ENCODE assay signal across 8 cellular contexts in genomic region chr17:58756246-58757161, GRCh38. TPM values are rescaled to one million over a fixed set of nuclear protein-coding genes. Genes with fewer than 3 reads are reported as not detected.
DNase-seq lines count a peak whose midpoint lies in the region; ATAC-seq and TF ChIP-seq lines count a peak whose summit lies in the region.

No MANE protein-coding gene starts in this region.

- dilution Hi-C loops in IMR-90 (cut with HindIII; ENCODE audit: low sequenced_read_pairs, unreplicated experiment), result no loop called here

- H4K8ac ChIP-seq in IMR-90 (ENCODE audit: low read depth in 2 of 2, low read length in 2 of 2), result no peak overlapping the region

- H3K18ac ChIP-seq in IMR-90 (ENCODE audit: low read depth, low read length), result no peak overlapping the region

- H3K4me1 Mint-ChIP-seq in activated CD4-positive, alpha-beta memory T cell treated with anti-CD3 and anti-CD28 coated beads for 36 hours (ENCODE audit: low read depth), result peaks cover 10% of the 10 kb centered on the region
- H3K4me1 Mint-ChIP-seq in natural killer cell treated with Interleukin-12 subunit alpha and Interleukin-12 subunit beta and Interleukin-15 and Interleukin-18, amount 100 ng/mL, for 72 hours (ENCODE audit: low read depth in 2 of 2), result peaks cover 8 to 11% of the 10 kb centered on the region in 2 donors

- H3K79me1 ChIP-seq in IMR-90 (ENCODE audit: low read depth in 1 of 2, low read length in 2 of 2), result no peaks in the 10 kb centered on the region

- no TSS peak for BruUV-seq in IMR-90 (replicated peaks; lab: Mats Ljungman, UMichigan)

- H4K5ac ChIP-seq in IMR-90 (ENCODE audit: low read depth, low read length), result no peak overlapping the region

- peaks cover 37% of the 10 kb centered on the region for H3K27me3 ChIP-seq in IMR-90 (ENCODE audit: control insufficient read depth, insufficient read depth, low read length)

- ATAC-seq in IMR-90 (ENCODE audit: low read depth) (peak; percentile 39), HG03571 (IDR thresholded peaks at IDR 0.05; ENCODE audit: unreplicated experiment) (no peak)
- peak; percentile 45 to 57 for ATAC-seq in natural killer cell treated with Interleukin-12 subunit alpha and Interleukin-12 subunit beta and Interleukin-15 and Interleukin-18, amount 100 ng/mL, for 72 hours

- TF ChIP-seq CTCF in IMR-90 (conservative IDR thresholded peaks at IDR 0.05; ENCODE audit: low read depth, low read length), result no peak
- TF ChIP-seq CTCF in fibroblast of mammary gland (conservative IDR thresholded peaks at IDR 0.05; ENCODE audit: control insufficient read depth, insufficient read depth, low read depth, low read length), result no peak

- H3K4me3 Mint-ChIP-seq in activated CD4-positive, alpha-beta memory T cell treated with anti-CD3 and anti-CD28 coated beads for 36 hours, result peak overlapping the region; percentile 82
- peak overlapping the region; percentile 86 for H3K4me3 Mint-ChIP-seq in natural killer cell treated with Interleukin-12 subunit alpha and Interleukin-12 subunit beta and Interleukin-15 and Interleukin-18, amount 100 ng/mL, for 72 hours

- DNase-seq in D341Med (ENCODE audit: low spot score), result peak; percentile 83
- DNase-seq in IMR-90, result no peak
- peak; percentile 12 for DNase-seq in activated CD4-positive, alpha-beta memory T cell treated with anti-CD3 and anti-CD28 coated beads for 36 hours
- DNase-seq in fibroblast of mammary gland (ENCODE audit: low read depth), result no peak
- no peak for DNase-seq in natural killer cell treated with Interleukin-12 subunit alpha and Interleukin-12 subunit beta and Interleukin-15 and Interleukin-18, amount 100 ng/mL, for 72 hours (ENCODE audit: low spot score)
- no peak for DNase-seq in NCI-H1436 (lab: John Stamatoyannopoulos, UW)
- no peak for DNase-seq in Kasumi-1 (lab: John Stamatoyannopoulos, UW)

- no peak overlapping the region for H2AK9ac ChIP-seq in IMR-90 (replicated peaks; ENCODE audit: low read depth, low read length, poor library complexity)

- no peak overlapping the region for H3K4ac ChIP-seq in IMR-90 (ENCODE audit: low read depth, low read length)

- H3K36me3 Mint-ChIP-seq in activated CD4-positive, alpha-beta memory T cell treated with anti-CD3 and anti-CD28 coated beads for 36 hours, result no peaks in the 10 kb centered on the region
- H3K36me3 Mint-ChIP-seq in natural killer cell treated with Interleukin-12 subunit alpha and Interleukin-12 subunit beta and Interleukin-15 and Interleukin-18, amount 100 ng/mL, for 72 hours, result peaks cover 7% of the 10 kb centered on the region

- peak overlapping the region; percentile 81 for H3K4me2 ChIP-seq in IMR-90 (ENCODE audit: low read depth, low read length)

- no peaks in the 10 kb centered on the region for H3K9me3 Mint-ChIP-seq in activated CD4-positive, alpha-beta memory T cell treated with anti-CD3 and anti-CD28 coated beads for 36 hours
- no peaks in the 10 kb centered on the region for H3K9me3 Mint-ChIP-seq in natural killer cell treated with Interleukin-12 subunit alpha and Interleukin-12 subunit beta and Interleukin-15 and Interleukin-18, amount 100 ng/mL, for 72 hours

- H3K9me3 ChIP-seq in IMR-90 (ENCODE audit: control insufficient read depth, insufficient read depth, low read length), result no peaks in the 10 kb centered on the region

- no peak overlapping the region for H3K27ac ChIP-seq in IMR-90 (ENCODE audit: insufficient read depth, low read length)

- TF ChIP-seq RAD21 in IMR-90 (IDR thresholded peaks at IDR 0.05; ENCODE audit: low read length), result no peak

- no peak overlapping the region for H2AK5ac ChIP-seq in IMR-90 (ENCODE audit: low read depth, low read length)

- in situ Hi-C loops in IMR-90 (cut with MboI; ENCODE audit: low sequenced_read_pairs), result no loop called here

- POLR2A ChIA-PET in IMR-90 (lab: Charles Lee; ENCODE audit: unreplicated experiment), result no interaction called here
- POLR2A ChIA-PET in activated CD4-positive, alpha-beta memory T cell treated with anti-CD3 and anti-CD28 coated beads for 36 hours (lab: Charles Lee), result interaction anchor here (1.3 kb wide), 1 partner anchor 125 kb away, joined by 7 read pairs; no protein-coding TSS in a partner anchor

- no peaks in the 10 kb centered on the region for H3K9me1 ChIP-seq in IMR-90 (ENCODE audit: insufficient read depth, low read length)

- no peak overlapping the region; the same call in 1 of the 2 replicates for H3K9ac ChIP-seq in IMR-90 (ENCODE audit: low read depth, low read length)

- H3K27me3 Mint-ChIP-seq in activated CD4-positive, alpha-beta memory T cell treated with anti-CD3 and anti-CD28 coated beads for 36 hours, result peaks cover 49% of the 10 kb centered on the region
- peaks cover 40 to 74% of the 10 kb centered on the region in 2 donors for H3K27me3 Mint-ChIP-seq in natural killer cell treated with Interleukin-12 subunit alpha and Interleukin-12 subunit beta and Interleukin-15 and Interleukin-18, amount 100 ng/mL, for 72 hours

- H3K4me3 ChIP-seq in IMR-90 (ENCODE audit: insufficient read depth, low read depth, low read length), result peak overlapping the region; percentile 52
- peak overlapping the region; percentile 53 for H3K4me3 ChIP-seq in fibroblast of mammary gland (ENCODE audit: control insufficient read depth, low read depth, low read length)

- intact Hi-C loops in IMR-90 (cut with micrococcal nuclease), result no loop called here
- intact Hi-C loops in activated CD4-positive, alpha-beta memory T cell treated with anti-CD3 and anti-CD28 coated beads for 36 hours (cut with micrococcal nuclease), result no loop called here

- peak overlapping the region; percentile 54; the same call in 1 of the 2 replicates for H3K23ac ChIP-seq in IMR-90 (ENCODE audit: low read depth, low read length)

- H3K56ac ChIP-seq in IMR-90 (ENCODE audit: extremely low read depth, insufficient read depth, low read length), result no peak overlapping the region

- no peak overlapping the region for H3K27ac Mint-ChIP-seq in activated CD4-positive, alpha-beta memory T cell treated with anti-CD3 and anti-CD28 coated beads for 36 hours
- H3K27ac Mint-ChIP-seq in natural killer cell treated with Interleukin-12 subunit alpha and Interleukin-12 subunit beta and Interleukin-15 and Interleukin-18, amount 100 ng/mL, for 72 hours, result no peak overlapping the region

- CTCF ChIA-PET in IMR-90 (lab: Yijun Ruan, JAX), result no interaction called here
- CTCF ChIA-PET in activated CD4-positive, alpha-beta memory T cell treated with anti-CD3 and anti-CD28 coated beads for 36 hours (lab: Charles Lee), result interaction anchor here (1.0 to 2.3 kb wide), 2 partner anchors 166 to 248 kb away, joined by 3 to 10 read pairs; no protein-coding TSS in a partner anchor

- no peak overlapping the region for H2BK20ac ChIP-seq in IMR-90 (ENCODE audit: low read depth, low read length)

- TF ChIP-seq POLR2A in IMR-90 (IDR thresholded peaks at IDR 0.05; ENCODE audit: low read depth, low read length), result no peak

- WGBS in IMR-90 (ENCODE audit: extremely low coverage in 2 of 2, insufficient read length in 1 of 2), 2 experiments, result 0% methylated on average over 12 of the region's 72 CpGs; no CpG with 5 or more reads in 1 of the 2 experiments

- H2BK5ac ChIP-seq in IMR-90 (ENCODE audit: low read depth, low read length, poor library complexity, severe bottlenecking), result no peak overlapping the region

- H4K20me1 ChIP-seq in IMR-90 (ENCODE audit: insufficient read depth, low read length), result no peaks in the 10 kb centered on the region

- no peak overlapping the region for H3K14ac ChIP-seq in IMR-90 (replicated peaks; ENCODE audit: low read depth, low read length)

- H3K4me1 ChIP-seq in IMR-90 (ENCODE audit: control insufficient read depth, insufficient read depth, low read length), result no peaks in the 10 kb centered on the region

- no peak overlapping the region for H4K91ac ChIP-seq in IMR-90 (ENCODE audit: insufficient read depth, low read depth, low read length)

- no peaks in the 10 kb centered on the region for H3K36me3 ChIP-seq in IMR-90 (ENCODE audit: control insufficient read depth, insufficient read depth, low read length)

- no peak overlapping the region for H2BK120ac ChIP-seq in IMR-90 (ENCODE audit: low read depth, low read length)

- H2AFZ ChIP-seq in IMR-90 (replicated peaks; ENCODE audit: low read length, poor library complexity), result peak overlapping the region; percentile 70

- H2BK15ac ChIP-seq in IMR-90 (ENCODE audit: low read depth, low read length), result no peak overlapping the region

TF ChIP-seq in IMR-90, 13 proteins besides CTCF, POLR2A, EP300 and RAD21:
- TF ChIP-seq SMC3 (IDR thresholded peaks at IDR 0.05; ENCODE audit: low read depth, low read length), result no peak
- TF ChIP-seq MXI1 (IDR thresholded peaks at IDR 0.05; ENCODE audit: borderline replicate concordance, low read depth, low read length), result no peak
- TF ChIP-seq USF2 (IDR thresholded peaks at IDR 0.05; ENCODE audit: low read depth, low read length), result no peak

RNA-seq across cellular contexts. Expression of gene PPM1E, which starts 0.8 kb away (rescaled TPM):
- total RNA-seq in IMR-90 (2012; rRNA removed), result under 0.01 TPM in 2 replicates
- polyA plus RNA-seq in IMR-90 (2012; rRNA removed), result 0.03 and 0.05 TPM in 2 replicates
- 0.01 and 0.02 TPM in 2 replicates for polyA plus RNA-seq in IMR-90 (2012; cell fraction: cytosol; rRNA removed)
- 0.07 TPM in 1 of 2 replicates, not detected in the other for polyA plus RNA-seq in IMR-90 (2012; cell fraction: nucleus; rRNA removed; ENCODE audit: low replicate concordance)
- total RNA-seq in activated CD4-positive, alpha-beta memory T cell treated with anti-CD3 and anti-CD28 coated beads for 36 hours, result under 1 TPM in 1 of 2 experiments, not detected in 1; 0.02 TPM
- total RNA-seq in natural killer cell treated with Interleukin-12 subunit alpha and Interleukin-12 subunit beta and Interleukin-15 and Interleukin-18, amount 100 ng/mL, for 72 hours, result not detected

Comparison
In these comparisons a context has a peak if more than half of its experiments do, and no peak if none do; other contexts are left out.
1. DNase-seq: peak in D341Med (single experiment) and activated CD4-positive, alpha-beta memory T cell treated with anti-CD3 and anti-CD28 coated beads for 36 hours (single experiment); none in IMR-90 (single experiment), fibroblast of mammary gland (single experiment), natural killer cell treated with Interleukin-12 subunit alpha and Interleukin-12 subunit beta and Interleukin-15 and Interleukin-18, amount 100 ng/mL, for 72 hours (single experiment), NCI-H1436 (single experiment) and Kasumi-1 (0 of 2).